27 cellular contexts compared by ENCODE assay signal in the genomic region with DNA sequence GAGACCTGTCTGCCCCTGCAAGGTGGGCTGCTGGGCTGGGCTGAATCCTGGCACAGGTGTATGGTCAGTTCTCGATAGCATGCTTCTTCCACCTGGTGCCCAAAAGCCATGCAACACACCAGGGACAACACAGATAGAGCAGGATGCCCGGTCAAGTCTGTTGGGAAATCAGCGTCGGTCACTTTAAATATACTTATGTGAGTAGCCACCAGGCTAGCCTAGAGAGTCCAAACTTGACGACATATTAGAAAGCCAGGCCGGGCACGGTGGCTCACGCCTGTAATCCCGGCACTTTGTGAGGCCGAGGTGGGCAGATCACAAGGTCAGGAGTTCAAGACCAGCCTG. TPM values are rescaled to one million over a fixed set of nuclear protein-coding genes. Genes with fewer than 3 reads are reported as not detected.
A peak's percentile ranks its signal among the peaks of the same experiment; 100 is the strongest.
DNase-seq lines count a peak whose midpoint lies in the region; ATAC-seq and TF ChIP-seq lines count a peak whose summit lies in the region.
"Had no signal": no experiment of that assay in that cellular context is flagged by ENCODE, and none has a peak within 500 bp of the region (broad histone marks: within the 10 kb centered on the region; RNA-seq: fewer than 3 reads in every experiment).

No MANE protein-coding gene starts in this region.

- H2AK5ac ChIP-seq in trophoblast cell (ENCODE audit: low read length): peak overlapping the region; percentile 13

- H3K4ac ChIP-seq in trophoblast cell (ENCODE audit: low read depth, low read length): no peak overlapping the region

- H3K4me3 ChIP-seq in right cardiac atrium (ENCODE audit: low read length): no peak overlapping the region
- H3K4me3 ChIP-seq in liver (ENCODE audit: low read depth in 1 of 3, low read length in 3 of 3): no peak overlapping the region
- no peak overlapping the region for H3K4me3 ChIP-seq in trophoblast cell (ENCODE audit: low read depth, low read length)
- no peak overlapping the region for H3K4me3 ChIP-seq in vagina
- H3K4me3 ChIP-seq in suprapubic skin: no peak overlapping the region
- H3K4me3 ChIP-seq: GM23248, lung, ovary, testis had no signal

- H3K4me2 ChIP-seq in trophoblast cell (ENCODE audit: low read length): no peak overlapping the region

- no peak overlapping the region for H2AFZ ChIP-seq in trophoblast cell (ENCODE audit: insufficient read depth, low read length, poor library complexity)
- H2AFZ ChIP-seq: GM23248 had no signal

- ATAC-seq in Right ventricle myocardium superior (ENCODE audit: poor library complexity) (no peak), right cardiac atrium (no peak)
- ATAC-seq: stimulated activated effector memory CD8-positive, alpha-beta T cell treated with anti-CD3 and anti-CD28 coated beads, Interleukin-12 subunit alpha, Interleukin-12 subunit beta, amount 100 ng/mL, for 72 hours had no signal

- peak overlapping the region; percentile 61 for H2BK12ac ChIP-seq in trophoblast cell (ENCODE audit: low read length)

- H2BK120ac ChIP-seq in trophoblast cell (ENCODE audit: insufficient read depth, low read length, poor library complexity): no peak overlapping the region

- no peak for TF ChIP-seq CTCF in liver (IDR thresholded peaks at IDR 0.05; ENCODE audit: low read depth, low read length, missing input control)
- no peak for TF ChIP-seq CTCF in vagina (IDR thresholded peaks at IDR 0.05)
- no peak for TF ChIP-seq CTCF in suprapubic skin (IDR thresholded peaks at IDR 0.05)

- H3K18ac ChIP-seq in trophoblast cell (ENCODE audit: low read length): no peak overlapping the region

- H3K27me3 ChIP-seq in right cardiac atrium (ENCODE audit: control insufficient read depth, insufficient read depth): no peaks in the 10 kb centered on the region
- H3K27me3 ChIP-seq in liver (ENCODE audit: control insufficient read depth in 4 of 4, insufficient read depth in 4 of 4, low read length in 3 of 4): no peaks in the 10 kb centered on the region
- H3K27me3 ChIP-seq in trophoblast cell (ENCODE audit: insufficient read depth, low read length): no peaks in the 10 kb centered on the region
- H3K27me3 ChIP-seq in vagina: no peaks in the 10 kb centered on the region
- H3K27me3 ChIP-seq in suprapubic skin: no peaks in the 10 kb centered on the region
- H3K27me3 ChIP-seq: ovary, testis had no signal

- 84% methylated on average over 10 of the region's 10 CpGs for WGBS in right cardiac atrium
- 32% methylated on average over 10 of the region's 10 CpGs for WGBS in liver
- no CpG with 5 or more reads among the region's 10 CpGs for WGBS in trophoblast cell (ENCODE audit: extremely low coverage, insufficient coverage, insufficient read length)
- WGBS in suprapubic skin: 96% methylated on average over 9 of the region's 10 CpGs

- H3K9me3 ChIP-seq in right cardiac atrium (ENCODE audit: control insufficient read depth, low read length) (no peaks in the 10 kb centered on the region), liver (ENCODE audit: control insufficient read depth in 4 of 4, low read length in 3 of 4) (no peaks in the 10 kb centered on the region), trophoblast cell (ENCODE audit: insufficient read depth, low read depth, low read length) (no peaks in the 10 kb centered on the region), vagina (no peaks in the 10 kb centered on the region), suprapubic skin (no peaks in the 10 kb centered on the region)
- H3K9me3 ChIP-seq: ovary, testis had no signal

- H3K4me1 ChIP-seq in right cardiac atrium (ENCODE audit: control insufficient read depth, insufficient read depth, low read length) (peaks cover 28% of the 10 kb centered on the region), liver (ENCODE audit: control insufficient read depth in 4 of 4, insufficient read depth in 4 of 4, low read length in 3 of 4) (peaks cover 9 to 32% (median 19%) of the 10 kb centered on the region in 4 donors), trophoblast cell (ENCODE audit: control insufficient read depth in 1 of 2, insufficient read depth in 2 of 2, low read length in 2 of 2) (peaks cover 34 to 35% of the 10 kb centered on the region in 2 experiments), vagina (peaks cover 46% of the 10 kb centered on the region), suprapubic skin (peaks cover 53% of the 10 kb centered on the region)

- H3K36me3 ChIP-seq in liver (ENCODE audit: control insufficient read depth in 4 of 4, insufficient read depth in 3 of 4, low read depth in 1 of 4, low read length in 3 of 4): no peaks in the 10 kb centered on the region
- H3K36me3 ChIP-seq in trophoblast cell (ENCODE audit: control insufficient read depth in 1 of 2, insufficient read depth in 2 of 2, low read length in 2 of 2): peaks cover 21 to 28% of the 10 kb centered on the region in 2 experiments
- no peaks in the 10 kb centered on the region for H3K36me3 ChIP-seq in vagina
- no peaks in the 10 kb centered on the region for H3K36me3 ChIP-seq in suprapubic skin
- H3K36me3 ChIP-seq: ovary had no signal

- H3K79me1 ChIP-seq in trophoblast cell (ENCODE audit: low read length): peaks cover 22% of the 10 kb centered on the region

- DNase-seq in Right ventricle myocardium superior (peak; percentile 42), right cardiac atrium (no peak), trophoblast cell (peak; percentile 53 to 73), vagina (ENCODE audit: extremely low spot score in 2 of 2) (no peak), islet precursor cell (no peak), suprapubic skin (ENCODE audit: low spot score in 2 of 2) (no peak), NCI-H510A (lab: John Stamatoyannopoulos, UW) (no peak)
- DNase-seq: activated gamma-delta T cell treated with Interleukin-2 at 50 U/mL for 16 hours; activated T-cell treated with anti-CD3 and anti-CD28 coated beads, Interleukin-2, amount 50 U/mL, for 1 hour; dermis blood vessel endothelial cell; HFFc6; immature natural killer cell; KG1; NCI-H1694; NCI-H2227 treated with DMSO at 0.1 percent for 48 hours; NCI-H748 treated with DMSO at 0.1 percent for 48 hours; stimulated activated CD4-positive, alpha-beta T cell treated with anti-CD3 and anti-CD28 coated beads, Interleukin-1b, Interleukin-23, amount 100 ng/mL, for 48 hours; T1000 had no signal

- TF ChIP-seq RAD21 in liver (IDR thresholded peaks at IDR 0.05): no peak

- no peaks in the 10 kb centered on the region for H3K79me2 ChIP-seq in trophoblast cell (ENCODE audit: control insufficient read depth, insufficient read depth, low read length, poor library complexity)

- H3K27ac ChIP-seq in right cardiac atrium (ENCODE audit: low read length): no peak overlapping the region
- peak overlapping the region; percentile 62 to 80 for H3K27ac ChIP-seq in liver (ENCODE audit: low read depth in 1 of 2, low read length in 2 of 2)
- peak overlapping the region; percentile 55 for H3K27ac ChIP-seq in trophoblast cell (ENCODE audit: low read depth, low read length)
- peak overlapping the region; percentile 62 for H3K27ac ChIP-seq in vagina
- no peak overlapping the region for H3K27ac ChIP-seq in suprapubic skin
- H3K27ac ChIP-seq: GM23248, ovary had no signal

- H3K9ac ChIP-seq in liver (ENCODE audit: low read depth in 1 of 2, low read length in 2 of 2) (no peak overlapping the region), trophoblast cell (ENCODE audit: low read length) (no peak overlapping the region)
- H3K9ac ChIP-seq: GM23248 had no signal

- H4K91ac ChIP-seq in trophoblast cell (ENCODE audit: low read depth, low read length): peak overlapping the region; percentile 31

- peak overlapping the region; percentile 3 for H2BK5ac ChIP-seq in trophoblast cell (ENCODE audit: low read depth, low read length, poor library complexity)

- TF ChIP-seq POLR2A in vagina (IDR thresholded peaks at IDR 0.05) (no peak), suprapubic skin (IDR thresholded peaks at IDR 0.05) (no peak)

- TF ChIP-seq EP300 in suprapubic skin (IDR thresholded peaks at IDR 0.05): no peak

- H3K14ac ChIP-seq in trophoblast cell (ENCODE audit: low read length): peak overlapping the region; percentile 5

- peak overlapping the region; percentile 35 for H4K12ac ChIP-seq in trophoblast cell (ENCODE audit: low read depth, low read length)

- peak overlapping the region; percentile 34 for H4K8ac ChIP-seq in trophoblast cell (ENCODE audit: low read depth, low read length)

- intact Hi-C loops in Right ventricle myocardium superior (cut with DNase I): no loop called here
- intact Hi-C loops in right cardiac atrium (cut with DNase I): no loop called here
- intact Hi-C loops in vagina (cut with DNase I): no loop called here

- H3K23ac ChIP-seq in trophoblast cell (ENCODE audit: low read length): no peak overlapping the region

TF ChIP-seq in liver, 16 proteins besides CTCF, POLR2A, EP300 and RAD21:
- no peak for TF ChIP-seq HNF4G (IDR thresholded peaks at IDR 0.05)
- peak in 1 of 2 donors; percentile 4 for TF ChIP-seq RXRA (IDR thresholded peaks at IDR 0.05)
- peak in 1 of 2 donors; percentile 35 for TF ChIP-seq HNF4A (conservative IDR thresholded peaks at IDR 0.05)

RNA-seq across cellular contexts. Expression of a gene that starts 8.9 kb away (rescaled TPM):
- 1.5 TPM for total RNA-seq in Right ventricle myocardium superior
- 1 to 10 TPM; 2.8 to 3.3 (median 2.8) TPM for total RNA-seq in right cardiac atrium
- polyA plus RNA-seq in right cardiac atrium: 2.0 TPM
- total RNA-seq in liver: 1 to 10 TPM; 3.7 to 4.2 TPM
- 1 to 10 TPM; 3.1 to 4.5 TPM for polyA plus RNA-seq in liver
- 64.9 and 67.2 TPM in 2 replicates for polyA plus RNA-seq in trophoblast cell (2013)
- 4.9 TPM for total RNA-seq in vagina
- total RNA-seq in suprapubic skin: 1 to 10 TPM; 1.2 to 8.4 (median 2.7) TPM

RNA-seq across cellular contexts. Expression of a gene that starts 29.4 kb away (rescaled TPM):
- 0.75 TPM for total RNA-seq in Right ventricle myocardium superior
- under 1 TPM; 0.63 to 0.97 (median 0.72) TPM for total RNA-seq in right cardiac atrium
- 0.32 TPM for polyA plus RNA-seq in right cardiac atrium
- 1 to 10 TPM; 1.1 to 1.8 TPM for total RNA-seq in liver
- 1 to 10 TPM; 1.3 TPM for polyA plus RNA-seq in liver
- 6.6 and 6.7 TPM in 2 replicates for polyA plus RNA-seq in trophoblast cell (2013)
- 3.7 TPM for total RNA-seq in vagina
- 10 to 100 TPM in 3 of 4 donors, 1 to 10 TPM in 1; 8.9 to 29.7 (median 12.4) TPM for total RNA-seq in suprapubic skin
- total RNA-seq: A172, dermis blood vessel endothelial cell, endothelial cell of umbilical vein, GM23248, HFFc6 had no signal

RNA-seq across cellular contexts. Expression of a gene that starts 33.2 kb away (rescaled TPM):
- total RNA-seq in Right ventricle myocardium superior (not detected), right cardiac atrium (not detected), liver (under 1 TPM in 1 of 2 donors, not detected in 1; 0.19 TPM), vagina (not detected), suprapubic skin (not detected)
- polyA plus RNA-seq in right cardiac atrium (not detected), liver (not detected)
- not detected in 2 replicates for polyA plus RNA-seq in trophoblast cell (2013)
- total RNA-seq: A172, dermis blood vessel endothelial cell, endothelial cell of umbilical vein, GM23248, HFFc6, HT1080 had no signal
- polyA plus RNA-seq: endothelial cell of umbilical vein, GM23248, immature natural killer cell had no signal

Comparison
In these comparisons a context has a peak if more than half of its experiments do, and no peak if none do; other contexts are left out.
1. DNase-seq: peak in Right ventricle myocardium superior (single experiment) and trophoblast cell (2 of 2); none in right cardiac atrium (0 of 3), vagina (0 of 2), islet precursor cell (single experiment), suprapubic skin (0 of 2) and NCI-H510A (single experiment).
2. H3K27ac ChIP-seq: peak in liver (2 of 2), trophoblast cell (single experiment) and vagina (single experiment); none in right cardiac atrium (single experiment) and suprapubic skin (single experiment).